ENCODE assay signal across 9 cellular contexts in genomic region chr4:142883433-142883832, GRCh38. TPM values are rescaled to one million over a fixed set of nuclear protein-coding genes. Genes with fewer than 3 reads are reported as not detected.
DNase-seq lines count a peak whose midpoint lies in the region; ATAC-seq, FAIRE-seq and TF ChIP-seq lines count a peak whose summit lies in the region.
"Had no signal": no experiment of that assay in that cellular context is flagged by ENCODE, and none has a peak within 500 bp of the region (broad histone marks: within the 10 kb centered on the region; RNA-seq: fewer than 3 reads in every experiment).

No MANE protein-coding gene starts in this region.

- H2BK5ac ChIP-seq in H1 (ENCODE audit: low read depth, low read length), result no peak overlapping the region

- no peak for TF ChIP-seq POLR2A in H1 (IDR thresholded peaks at IDR 0.05; ENCODE audit: control extremely low read depth in 1 of 2, low read depth in 2 of 2, low read length in 2 of 2)

- no peak overlapping the region for H2AFZ ChIP-seq in MM.1S (ENCODE audit: low read length)
- H2AFZ ChIP-seq in H1 (ENCODE audit: low read length), result peak overlapping the region; percentile 81; the same call in 1 of the 2 replicates

- TF ChIP-seq RAD21 in H1 (IDR thresholded peaks at IDR 0.05 in 1 of 2, conservative IDR thresholded peaks at IDR 0.05 in 1 of 2; ENCODE audit: low read depth in 2 of 2, low read length in 2 of 2), result peak; percentile 65 to 70

- H3K79me1 ChIP-seq in H1 (ENCODE audit: low read depth, low read length), result no peaks in the 10 kb centered on the region

- H4K91ac ChIP-seq in H1 (replicated peaks; ENCODE audit: insufficient read length, low read length), result no peak overlapping the region

- no peak overlapping the region for H2BK15ac ChIP-seq in H1 (ENCODE audit: low read length)

- H3K79me2 ChIP-seq in MM.1S (ENCODE audit: low read length) (no peaks in the 10 kb centered on the region), H1 (ENCODE audit: control insufficient read depth in 1 of 2, insufficient read depth in 2 of 2, low read length in 2 of 2) (no peaks in the 10 kb centered on the region)

- H3K23me2 ChIP-seq in H1 (ENCODE audit: low read depth, low read length), result no peaks in the 10 kb centered on the region

- no peaks in the 10 kb centered on the region for H4K20me1 ChIP-seq in MM.1S (ENCODE audit: insufficient read depth, low read length)
- H4K20me1 ChIP-seq in H1 (replicated peaks in 1 of 2; ENCODE audit: control insufficient read depth in 1 of 2, insufficient read depth in 2 of 2, low read length in 2 of 2), result no peaks in the 10 kb centered on the region

- H4K5ac ChIP-seq in H1 (ENCODE audit: insufficient read length, low read depth, low read length), result no peak overlapping the region

- TF ChIP-seq CTCF in MM.1S (IDR thresholded peaks at IDR 0.05; ENCODE audit: low read length) (peak; percentile 39), H1 (IDR thresholded peaks at IDR 0.05; ENCODE audit: control extremely low read depth in 1 of 3, insufficient read depth in 1 of 3, low read depth in 1 of 3, low read length in 3 of 3) (peak in 2 of 3 experiments; percentile 49 to 58; a peak in 3 of 4 replicates)

- CTCF ChIA-PET in H1 (lab: Charles Lee; ENCODE audit: partially characterized antibody), result interaction anchor here (0.6 to 3.7 kb wide), 12 partner anchors 9 to 719 kb away, joined by 3 to 25 read pairs (median 3); no protein-coding TSS in a partner anchor

- FAIRE-seq in H1 (lab: Jason Lieb, UNC), result no peak

- H2BK12ac ChIP-seq in H1 (ENCODE audit: low read depth, low read length), result no peak overlapping the region

- DNase-seq in NCI-H510A treated with DMSO at 0.1 percent for 48 hours (lab: John Stamatoyannopoulos, UW) (peak; percentile 1), NCI-H510A (lab: John Stamatoyannopoulos, UW) (no peak), MM.1S (no peak), H1 (ENCODE audit: low read depth in 1 of 2, low spot score in 2 of 2) (no peak), pons (ENCODE audit: low spot score) (peak; percentile 28), middle frontal gyrus (ENCODE audit: extremely low spot score, low spot score) (no peak), cortex of kidney (lab: John Stamatoyannopoulos, UW) (no peak)

- TF ChIP-seq EP300 in H1 (IDR thresholded peaks at IDR 0.05; ENCODE audit: borderline replicate concordance in 1 of 2, low read depth in 2 of 2, low read length in 2 of 2), result no peak

- no peaks in the 10 kb centered on the region for H3K9me3 ChIP-seq in MM.1S (replicated peaks; ENCODE audit: insufficient read depth, low read length)
- H3K9me3 ChIP-seq in H1 (ENCODE audit: insufficient read depth in 2 of 2, low read depth in 1 of 2, low read length in 1 of 2), result no peaks in the 10 kb centered on the region

- no peak overlapping the region for H3K4ac ChIP-seq in H1 (replicated peaks; ENCODE audit: insufficient read length, low read depth, low read length)

- no peak overlapping the region for H3K18ac ChIP-seq in H1 (ENCODE audit: extremely low read depth, low read length)

- no peak for ATAC-seq in GM18870 (IDR thresholded peaks at IDR 0.05; ENCODE audit: unreplicated experiment)
- ATAC-seq: naive thymus-derived CD4-positive, alpha-beta T cell had no signal

- no peaks in the 10 kb centered on the region for H3K27me3 ChIP-seq in MM.1S (replicated peaks; ENCODE audit: insufficient read depth, low read length)
- no peaks in the 10 kb centered on the region for H3K27me3 ChIP-seq in H1 (replicated peaks in 1 of 4; ENCODE audit: control insufficient read depth in 3 of 4, extremely low read depth in 1 of 4, insufficient read depth in 3 of 4, low read length in 3 of 4)

- no peak overlapping the region for H3K56ac ChIP-seq in H1 (replicated peaks; ENCODE audit: insufficient read length, low read depth, low read length)

- H2BK120ac ChIP-seq in H1 (replicated peaks; ENCODE audit: low read depth, low read length), result no peak overlapping the region

- H2BK20ac ChIP-seq in H1 (ENCODE audit: low read length), result no peak overlapping the region

- H3K4me1 ChIP-seq in MM.1S (ENCODE audit: low read length) (no peaks in the 10 kb centered on the region), H1 (replicated peaks in 1 of 4; ENCODE audit: control insufficient read depth in 3 of 4, insufficient read depth in 4 of 4, low read length in 3 of 4) (0 out of 7 replicates have a peak, but pooled peaks cover 0 to 2% (median 0%) of the 10 kb centered on the region in 4 experiments)

- H3K36me3 ChIP-seq in MM.1S (replicated peaks; ENCODE audit: insufficient read depth, low read length) (no peaks in the 10 kb centered on the region), H1 (ENCODE audit: control insufficient read depth in 2 of 4, insufficient read depth in 4 of 4, low read length in 3 of 4) (no peaks in the 10 kb centered on the region)

- no peak overlapping the region for H2AK5ac ChIP-seq in H1 (ENCODE audit: low read depth, low read length)

- POLR2A ChIA-PET in H1 (lab: Charles Lee; ENCODE audit: partially characterized antibody), result no interaction called here

- H3K4me2 ChIP-seq in MM.1S (ENCODE audit: low read depth, low read length) (no peak overlapping the region), H1 (ENCODE audit: insufficient read depth in 1 of 2, low read depth in 2 of 2, low read length in 2 of 2) (no peak overlapping the region)

- H3K9ac ChIP-seq in MM.1S (ENCODE audit: low read length) (no peak overlapping the region), H1 (replicated peaks in 1 of 4; ENCODE audit: extremely low read depth in 1 of 4, low read depth in 3 of 4, low read length in 3 of 4) (no peak overlapping the region)

- no peak overlapping the region for H4K8ac ChIP-seq in H1 (ENCODE audit: extremely low read depth, insufficient read depth, low read length)

- no peak overlapping the region for H3K23ac ChIP-seq in H1 (ENCODE audit: insufficient read length)

- no peaks in the 10 kb centered on the region for H3K9me2 ChIP-seq in MM.1S (replicated peaks; ENCODE audit: insufficient read depth, low read length)

- no peaks in the 10 kb centered on the region for H3F3A ChIP-seq in MM.1S (ENCODE audit: insufficient read depth, low read length)

- H3K4me3 ChIP-seq in MM.1S (ENCODE audit: low read length), result no peak overlapping the region
- no peak overlapping the region for H3K4me3 ChIP-seq in H1 (ENCODE audit: extremely low read depth in 1 of 4, insufficient read depth in 2 of 4, low read depth in 3 of 4, low read length in 4 of 4)

- H3K27ac ChIP-seq in MM.1S (ENCODE audit: low read length) (no peak overlapping the region), H1 (ENCODE audit: low read depth, low read length) (no peak overlapping the region)

- WGBS in H1 (ENCODE audit: extremely low coverage in 1 of 2, insufficient coverage in 1 of 2, insufficient read length in 1 of 2, insufficient replicate concordance in 2 of 2, low coverage in 1 of 2, low lambda C conversion rate in 2 of 2, missing lambda C conversion rate in 1 of 2), 2 experiments, result 73% methylated on average over 2 of the region's 2 CpGs; no CpG with 5 or more reads in 1 of the 2 experiments

- H3K14ac ChIP-seq in H1 (ENCODE audit: insufficient read length), result no peak overlapping the region

TF ChIP-seq in H1, 55 proteins besides CTCF, POLR2A, EP300 and RAD21:
- no peak for TF ChIP-seq CBX8 (IDR thresholded peaks at IDR 0.05; ENCODE audit: borderline replicate concordance, low read depth, low read length)
- TF ChIP-seq SRF (IDR thresholded peaks at IDR 0.05; ENCODE audit: low read depth, low read length), result no peak
- TF ChIP-seq KDM5A (IDR thresholded peaks at IDR 0.05; ENCODE audit: low read length), result no peak
- TF ChIP-seq RBBP5 (IDR thresholded peaks at IDR 0.05; ENCODE audit: borderline replicate concordance, low read depth, low read length), result no peak
- no peak for TF ChIP-seq USF2 (IDR thresholded peaks at IDR 0.05; ENCODE audit: low read length)
- no peak for TF ChIP-seq RNF2 (IDR thresholded peaks at IDR 0.05; ENCODE audit: borderline replicate concordance, low read depth, low read length, missing control alignments, poor library complexity, severe bottlenecking)
- TF ChIP-seq GABPA (IDR thresholded peaks at IDR 0.05; ENCODE audit: borderline replicate concordance, insufficient read depth, low read length), result no peak
TF ChIP-seq in H1: peak in this region for 0.

RNA-seq across cellular contexts. Expression of gene INPP4B, which starts 37.3 kb away (rescaled TPM):
- total RNA-seq in H1 (2021; fragmentation: NEBNext Ultra II Directional; extraction: Animal tissue kit (Norgen Biotek cat#: 25700)), result 0.34 and 0.54 TPM in 2 replicates
- polyA plus RNA-seq in H1 (2011; rRNA removed), result under 0.01 and 0.11 TPM in 2 replicates
- 0.05 TPM for polyA plus RNA-seq in H1 (2011; cell fraction: cytosol; rRNA removed)
- 0.06 TPM for polyA plus RNA-seq in H1 (2011; cell fraction: nucleus; rRNA removed)
- polyA plus RNA-seq in H1 (2012, experiment 1 of 2), result 0.08 to 0.43 TPM (median 0.25 TPM) in 4 replicates
- not detected for polyA plus RNA-seq in H1 (2012, experiment 2 of 2)
- 0.20 TPM for polyA plus RNA-seq in H1 (2013, experiment 1 of 2)
- polyA plus RNA-seq in H1 (2013, experiment 2 of 2), result 0.26 TPM
- polyA minus RNA-seq in H1 (2011; rRNA and poly(A)+ RNA removed), result 0.41 and 0.82 TPM in 2 replicates
- not detected for polyA minus RNA-seq in H1 (2011; cell fraction: cytosol; rRNA and poly(A)+ RNA removed)
- 0.60 TPM for polyA minus RNA-seq in H1 (2011; cell fraction: nucleus; rRNA and poly(A)+ RNA removed)

Comparison
In these comparisons a context has a peak if more than half of its experiments do, and no peak if none do; other contexts are left out.
1. DNase-seq: peak in NCI-H510A treated with DMSO at 0.1 percent for 48 hours (single experiment) and pons (single experiment); none in NCI-H510A (single experiment), MM.1S (single experiment), H1 (0 of 2), middle frontal gyrus (single experiment) and cortex of kidney (single experiment).